In genomic region chr3:105369501-105370371, GRCh38 we compare ENCODE assay signal across 8 cellular contexts. TPM values are rescaled to one million over a fixed set of nuclear protein-coding genes. Genes with fewer than 3 reads are reported as not detected.
DNase-seq lines count a peak whose midpoint lies in the region; ATAC-seq and TF ChIP-seq lines count a peak whose summit lies in the region.

No MANE protein-coding gene starts in this region.

- peak; percentile 15 for ATAC-seq in GM19351 (IDR thresholded peaks at IDR 0.05; ENCODE audit: unreplicated experiment)
- peak; percentile 13 for ATAC-seq in HG03457 (IDR thresholded peaks at IDR 0.05; ENCODE audit: unreplicated experiment)

- TF ChIP-seq POLR2A in erythroblast (IDR thresholded peaks at IDR 0.05; ENCODE audit: low read length) = no peak

- DNase-seq in CD1c-positive myeloid dendritic cell (ENCODE audit: extremely low spot score) (peak; percentile 75), NCI-H748 (lab: John Stamatoyannopoulos, UW; ENCODE audit: unreplicated experiment) (peak; percentile 76), erythroblast (lab: John Stamatoyannopoulos, UW) (peak; percentile 31 to 33), mucosa of gallbladder (ENCODE audit: low spot score) (peak; percentile 67), superior temporal gyrus (ENCODE audit: extremely low spot score) (peak; percentile 94)
- peak; percentile 19 for DNase-seq in activated CD8-positive, alpha-beta memory T cell treated with anti-CD3 and anti-CD28 coated beads, Interleukin-2, amount 50 U/mL, for 4 hours

RNA-seq across cellular contexts. Expression of gene ALCAM, which starts 3.0 kb away (rescaled TPM):
- 43.9 TPM for total RNA-seq in mucosa of gallbladder

Comparison
In these comparisons a context has a peak if more than half of its experiments do, and no peak if none do; other contexts are left out.
1. Peak in every context shown above with its lines: DNase-seq and ATAC-seq.
2. DNase-seq: peak in every context shown above with its lines; median percentile 94 in superior temporal gyrus; 76 in NCI-H748; 75 in CD1c-positive myeloid dendritic cell; 67 in mucosa of gallbladder; 32 in erythroblast; 19 in activated CD8-positive, alpha-beta memory T cell treated with anti-CD3 and anti-CD28 coated beads, Interleukin-2, amount 50 U/mL, for 4 hours.